Comparison of ENCODE assay signal across 21 cellular contexts in the genomic region with DNA sequence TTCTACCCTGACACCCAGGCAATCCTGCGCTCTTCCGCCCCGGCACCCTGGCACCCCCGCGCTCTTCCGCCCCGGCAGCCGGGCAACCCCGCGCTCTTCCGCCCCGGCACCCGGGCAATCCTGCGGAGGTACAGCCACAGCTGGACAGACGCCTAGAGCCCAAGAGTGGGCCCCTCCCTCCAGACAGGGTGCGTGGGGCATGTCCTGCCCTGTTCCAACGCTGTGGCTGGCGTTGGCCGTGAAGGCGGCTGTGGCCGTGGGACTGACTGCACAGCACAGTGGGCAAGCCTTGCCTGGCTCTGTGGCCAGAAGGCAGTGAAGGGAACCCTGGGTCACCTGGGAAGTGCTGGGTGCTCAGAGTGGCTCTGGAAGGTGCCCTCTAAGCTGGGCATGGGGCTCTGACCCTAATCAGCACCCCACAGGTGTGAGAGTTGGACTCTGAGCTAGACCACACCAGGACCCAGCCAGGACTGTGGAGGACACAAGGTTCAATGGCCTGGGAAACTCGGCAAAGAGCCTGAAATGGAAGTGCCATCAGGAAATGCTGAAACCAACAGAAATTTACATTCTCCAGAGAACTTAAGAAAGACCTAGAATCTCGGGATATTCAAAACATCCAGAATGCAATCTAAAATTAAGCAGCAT.
DNase-seq lines count a peak whose midpoint lies in the region; ATAC-seq, FAIRE-seq and TF ChIP-seq lines count a peak whose summit lies in the region.
"Had no signal": no experiment of that assay in that cellular context is flagged by ENCODE, and none has a peak within 500 bp of the region (broad histone marks: within the 10 kb centered on the region; RNA-seq: fewer than 3 reads in every experiment).

No MANE protein-coding gene starts in this region.

- H3K4me3 Mint-ChIP-seq in activated CD8-positive, alpha-beta T cell treated with anti-CD3 and anti-CD28 coated beads for 36 hours = no peak overlapping the region
- no peak overlapping the region for H3K4me3 Mint-ChIP-seq in activated CD8-positive, alpha-beta T cell treated with anti-CD3 and anti-CD28 coated beads, Interleukin-2, amount 10 ng/mL, durations not matched to agents 7 days and 5 days
- peak overlapping the region; percentile 32 to 53 for H3K4me3 Mint-ChIP-seq in stimulated activated naive CD8-positive, alpha-beta T cell treated with anti-CD3 and anti-CD28 coated beads, Interleukin-15, amount 100 ng/mL, for 72 hours
- H3K4me3 Mint-ChIP-seq: activated CD4-positive, alpha-beta memory T cell treated with anti-CD3 and anti-CD28 coated beads for 36 hours had no signal

- no peak overlapping the region for H3K27ac ChIP-seq in HepG2 (ENCODE audit: extremely low read length, insufficient read depth, low read length)
- H3K27ac ChIP-seq: A549, neutrophil, SJSA1, WERI-Rb-1 had no signal

- no TSS peak for BruUV-seq in HepG2 (replicated peaks; lab: Mats Ljungman, UMichigan)

- no peak overlapping the region for H3K4me2 ChIP-seq in HepG2 (ENCODE audit: low read depth, low read length)
- H3K4me2 ChIP-seq: A549 had no signal

- H3K36me3 Mint-ChIP-seq in activated CD8-positive, alpha-beta T cell treated with anti-CD3 and anti-CD28 coated beads for 36 hours (ENCODE audit: low read depth) = peaks cover 13% of the 10 kb centered on the region
- H3K36me3 Mint-ChIP-seq in activated CD8-positive, alpha-beta T cell treated with anti-CD3 and anti-CD28 coated beads, Interleukin-2, amount 10 ng/mL, durations not matched to agents 7 days and 5 days (ENCODE audit: low read depth) = peaks cover 40% of the 10 kb centered on the region

- ATAC-seq in activated CD8-positive, alpha-beta T cell treated with anti-CD3 and anti-CD28 coated beads for 36 hours = no peak
- no peak for ATAC-seq in activated CD8-positive, alpha-beta T cell treated with anti-CD3 and anti-CD28 coated beads, Interleukin-2, amount 10 ng/mL, durations not matched to agents 7 days and 5 days
- ATAC-seq in HepG2 = no peak
- ATAC-seq in stimulated activated naive CD8-positive, alpha-beta T cell treated with anti-CD3 and anti-CD28 coated beads, Interleukin-15, amount 100 ng/mL, for 72 hours = no peak
- no peak for ATAC-seq in GM19452 (IDR thresholded peaks at IDR 0.05; ENCODE audit: unreplicated experiment)
- no peak for ATAC-seq in HG03159 (IDR thresholded peaks at IDR 0.05; ENCODE audit: unreplicated experiment)
- ATAC-seq: A549, Panc1 had no signal

- TF ChIP-seq EP300 in HepG2 (IDR thresholded peaks at IDR 0.05; ENCODE audit: low read depth in 2 of 2, low read length in 2 of 2) (no peak), HepG2 (CRISPR knock-in tag; IDR thresholded peaks at IDR 0.05; ENCODE audit: borderline replicate concordance) (no peak)

- H3K27ac Mint-ChIP-seq in activated CD8-positive, alpha-beta T cell treated with anti-CD3 and anti-CD28 coated beads for 36 hours = peak overlapping the region; percentile 26
- no peak overlapping the region for H3K27ac Mint-ChIP-seq in activated CD8-positive, alpha-beta T cell treated with anti-CD3 and anti-CD28 coated beads, Interleukin-2, amount 10 ng/mL, durations not matched to agents 7 days and 5 days
- no peak overlapping the region for H3K27ac Mint-ChIP-seq in stimulated activated naive CD8-positive, alpha-beta T cell treated with anti-CD3 and anti-CD28 coated beads, Interleukin-15, amount 100 ng/mL, for 72 hours
- H3K27ac Mint-ChIP-seq: activated CD4-positive, alpha-beta memory T cell treated with anti-CD3 and anti-CD28 coated beads for 36 hours had no signal

- in situ Hi-C loops in HepG2 (cut with HindIII; ENCODE audit: extremely low pct_ligation_motif_present, low pct_unique_long_range_greater_than_20kb) = no loop called here

- H3K9me3 Mint-ChIP-seq in activated CD8-positive, alpha-beta T cell treated with anti-CD3 and anti-CD28 coated beads for 36 hours = no peaks in the 10 kb centered on the region
- no peaks in the 10 kb centered on the region for H3K9me3 Mint-ChIP-seq in activated CD8-positive, alpha-beta T cell treated with anti-CD3 and anti-CD28 coated beads, Interleukin-2, amount 10 ng/mL, durations not matched to agents 7 days and 5 days (ENCODE audit: insufficient read depth)
- no peaks in the 10 kb centered on the region for H3K9me3 Mint-ChIP-seq in stimulated activated naive CD8-positive, alpha-beta T cell treated with anti-CD3 and anti-CD28 coated beads, Interleukin-15, amount 100 ng/mL, for 72 hours
- H3K9me3 Mint-ChIP-seq: activated CD4-positive, alpha-beta memory T cell treated with anti-CD3 and anti-CD28 coated beads for 36 hours; immature natural killer cell had no signal

- no peaks in the 10 kb centered on the region for H4K20me1 ChIP-seq in HepG2 (ENCODE audit: insufficient read depth, low read length)

- POLR2A ChIA-PET in activated CD8-positive, alpha-beta T cell treated with anti-CD3 and anti-CD28 coated beads for 36 hours (lab: Charles Lee) = interaction anchor here (0.6 kb wide), 1 partner anchor 16 kb away, joined by 3 read pairs; no protein-coding TSS in a partner anchor
- POLR2A ChIA-PET in activated CD8-positive, alpha-beta T cell treated with anti-CD3 and anti-CD28 coated beads, Interleukin-2, amount 10 ng/mL, durations not matched to agents 7 days and 5 days (lab: Charles Lee) = interaction anchor here (0.9 kb wide), 1 partner anchor 16 kb away, joined by 3 read pairs; no protein-coding TSS in a partner anchor
- POLR2A ChIA-PET in HepG2 (lab: Yijun Ruan, JAX) = no interaction called here

- H3K27me3 ChIP-seq in HepG2 (ENCODE audit: control insufficient read depth in 1 of 2, insufficient read depth in 2 of 2, low read length in 2 of 2) = no peaks in the 10 kb centered on the region
- H3K27me3 ChIP-seq: SJSA1 had no signal

- CTCF ChIA-PET in activated CD8-positive, alpha-beta T cell treated with anti-CD3 and anti-CD28 coated beads for 36 hours (lab: Charles Lee) = no interaction called here
- CTCF ChIA-PET in activated CD8-positive, alpha-beta T cell treated with anti-CD3 and anti-CD28 coated beads, Interleukin-2, amount 10 ng/mL, durations not matched to agents 7 days and 5 days (lab: Charles Lee) = interaction anchor here (1.0 kb wide), 1 partner anchor 63 kb away, joined by 3 read pairs; no protein-coding TSS in a partner anchor
- CTCF ChIA-PET in HepG2 (lab: Yijun Ruan, JAX; ENCODE audit: low intra/inter-chr PET ratio, low total read pairs) = no interaction called here

- H3K4me1 Mint-ChIP-seq in activated CD8-positive, alpha-beta T cell treated with anti-CD3 and anti-CD28 coated beads for 36 hours (ENCODE audit: low read depth) = peaks cover 92% of the 10 kb centered on the region
- peaks cover 85% of the 10 kb centered on the region for H3K4me1 Mint-ChIP-seq in activated CD8-positive, alpha-beta T cell treated with anti-CD3 and anti-CD28 coated beads, Interleukin-2, amount 10 ng/mL, durations not matched to agents 7 days and 5 days (ENCODE audit: low read depth)
- H3K4me1 Mint-ChIP-seq in stimulated activated naive CD8-positive, alpha-beta T cell treated with anti-CD3 and anti-CD28 coated beads, Interleukin-15, amount 100 ng/mL, for 72 hours = peaks cover 95% of the 10 kb centered on the region

- no peak for FAIRE-seq in HepG2 (lab: Jason Lieb, UNC)
- FAIRE-seq: A549, GM18507, H1 had no signal

- TF ChIP-seq POLR2A in NB4 (IDR thresholded peaks at IDR 0.05; ENCODE audit: extremely low read depth, insufficient read length) (no peak), HepG2 (IDR thresholded peaks at IDR 0.05; ENCODE audit: insufficient read depth in 1 of 2, low read depth in 2 of 2, low read length in 2 of 2) (no peak)

- 94% methylated on average over 17 of the region's 23 CpGs for WGBS in HepG2 (ENCODE audit: low lambda C conversion rate)

- intact Hi-C loops in activated CD8-positive, alpha-beta T cell treated with anti-CD3 and anti-CD28 coated beads for 36 hours (cut with micrococcal nuclease) = loop anchor here (10.0 kb wide), 1 partner anchor 111 kb away; no protein-coding TSS in a partner anchor
- intact Hi-C loops in HepG2 (cut with micrococcal nuclease; ENCODE audit: unreplicated experiment) = no loop called here

- H3K9ac ChIP-seq in HepG2 (ENCODE audit: insufficient read depth, low read depth, low read length) = no peak overlapping the region

- H3K4me3 ChIP-seq in NB4 (ENCODE audit: low read depth, low read length) = peak overlapping the region; percentile 12
- no peak overlapping the region for H3K4me3 ChIP-seq in HepG2 (replicated peaks in 1 of 3; ENCODE audit: insufficient read depth in 1 of 3, low read depth in 2 of 3, low read length in 3 of 3)
- H3K4me3 ChIP-seq: A549, SJSA1 had no signal

- H3K4me1 ChIP-seq in HepG2 (ENCODE audit: insufficient read depth, low read length) = peaks cover 12% of the 10 kb centered on the region
- H3K4me1 ChIP-seq: A549, SJSA1 had no signal

- H2AFZ ChIP-seq in HepG2 (ENCODE audit: low read length) = no peak overlapping the region

- no peaks in the 10 kb centered on the region for H3K79me2 ChIP-seq in HepG2 (ENCODE audit: insufficient read depth, low read length)

- no peak for TF ChIP-seq RAD21 in HepG2 (CRISPR knock-in tag; IDR thresholded peaks at IDR 0.05)

- no peak for DNase-seq in activated CD8-positive, alpha-beta T cell treated with anti-CD3 and anti-CD28 coated beads for 36 hours
- no peak for DNase-seq in activated CD8-positive, alpha-beta T cell treated with anti-CD3 and anti-CD28 coated beads, Interleukin-2, amount 10 ng/mL, durations not matched to agents 7 days and 5 days
- no peak for DNase-seq in NB4 (ENCODE audit: low read depth)
- no peak for DNase-seq in HepG2 (ENCODE audit: low spot score)
- no peak for DNase-seq in stimulated activated naive CD8-positive, alpha-beta T cell treated with anti-CD3 and anti-CD28 coated beads, Interleukin-15, amount 100 ng/mL, for 72 hours
- no peak for DNase-seq in LoVo (ENCODE audit: low spot score)
- DNase-seq: activated CD4-positive, alpha-beta memory T cell treated with anti-CD3 and anti-CD28 coated beads for 36 hours; activated naive CD4-positive, alpha-beta T cell treated with Interleukin-2 at 50 U/mL for 16 hours; DMS 273 treated with DMSO at 0.1 percent for 48 hours; immature natural killer cell; stimulated activated CD4-positive, alpha-beta T cell treated with anti-CD3 and anti-CD28 coated beads, Interleukin-4, amount 100 ng/mL, for 24 hours; trophoblast cell; WERI-Rb-1 had no signal

- peaks cover 5 to 13% of the 10 kb centered on the region in 2 experiments; a peak in 3 of 5 replicates for H3K36me3 ChIP-seq in HepG2 (replicated peaks in 1 of 2; ENCODE audit: control insufficient read depth in 1 of 2, insufficient read depth in 2 of 2, low read length in 2 of 2)
- H3K36me3 ChIP-seq: neutrophil, SJSA1, WERI-Rb-1 had no signal

- H3K27me3 Mint-ChIP-seq in activated CD8-positive, alpha-beta T cell treated with anti-CD3 and anti-CD28 coated beads for 36 hours = peaks cover 6% of the 10 kb centered on the region
- H3K27me3 Mint-ChIP-seq in activated CD8-positive, alpha-beta T cell treated with anti-CD3 and anti-CD28 coated beads, Interleukin-2, amount 10 ng/mL, durations not matched to agents 7 days and 5 days (ENCODE audit: low read depth) = peaks cover 29% of the 10 kb centered on the region
- peaks cover 32% of the 10 kb centered on the region for H3K27me3 Mint-ChIP-seq in stimulated activated naive CD8-positive, alpha-beta T cell treated with anti-CD3 and anti-CD28 coated beads, Interleukin-15, amount 100 ng/mL, for 72 hours

- H3K9me3 ChIP-seq in HepG2 (ENCODE audit: low read length) = no peaks in the 10 kb centered on the region
- H3K9me3 ChIP-seq: A549, neutrophil had no signal

- no peak for TF ChIP-seq CTCF in activated CD8-positive, alpha-beta T cell treated with anti-CD3 and anti-CD28 coated beads for 36 hours (IDR thresholded peaks at IDR 0.05)
- TF ChIP-seq CTCF in NB4 (IDR thresholded peaks at IDR 0.05; ENCODE audit: low read depth, low read length) = no peak
- no peak for TF ChIP-seq CTCF in HepG2 (CRISPR knock-in tag; IDR thresholded peaks at IDR 0.05)

Comparison
In these comparisons a context has a peak if more than half of its experiments do, and no peak if none do; other contexts are left out.
1. H3K4me3 Mint-ChIP-seq: peak in stimulated activated naive CD8-positive, alpha-beta T cell treated with anti-CD3 and anti-CD28 coated beads, Interleukin-15, amount 100 ng/mL, for 72 hours (2 of 2); none in activated CD8-positive, alpha-beta T cell treated with anti-CD3 and anti-CD28 coated beads for 36 hours (single experiment) and activated CD8-positive, alpha-beta T cell treated with anti-CD3 and anti-CD28 coated beads, Interleukin-2, amount 10 ng/mL, durations not matched to agents 7 days and 5 days (single experiment).